In genomic region chr4:3489451-3489962, GRCh38 we compare ENCODE assay signal across 13 cellular contexts. TPM values are rescaled to one million over a fixed set of nuclear protein-coding genes. Genes with fewer than 3 reads are reported as not detected.
DNase-seq lines count a peak whose midpoint lies in the region; ATAC-seq lines count a peak whose summit lies in the region.
"Had no signal": no experiment of that assay in that cellular context is flagged by ENCODE, and none has a peak within 500 bp of the region (broad histone marks: within the 10 kb centered on the region; RNA-seq: fewer than 3 reads in every experiment).

No MANE protein-coding gene starts in this region.

- peak overlapping the region; percentile 48 for H3K4me3 Mint-ChIP-seq in memory B cell

- peaks cover 29% of the 10 kb centered on the region for H3K36me3 Mint-ChIP-seq in memory B cell

- ATAC-seq in memory B cell (ENCODE audit: low read depth) (no peak), HG02759 (IDR thresholded peaks at IDR 0.05; ENCODE audit: unreplicated experiment) (no peak)

- peak overlapping the region; percentile 15 for H3K27ac Mint-ChIP-seq in memory B cell

- H3K4me1 Mint-ChIP-seq in memory B cell: peaks cover 47% of the 10 kb centered on the region

- H3K27me3 Mint-ChIP-seq in memory B cell: no peaks in the 10 kb centered on the region

- no peaks in the 10 kb centered on the region for H3K9me3 Mint-ChIP-seq in memory B cell

- in situ Hi-C loops in SK-MEL-5 (cut with HindIII; ENCODE audit: low pct_unique_long_range_greater_than_20kb, low sequenced_read_pairs): no loop called here

- DNase-seq in DMS 273 (lab: John Stamatoyannopoulos, UW; ENCODE audit: unreplicated experiment) (peak; percentile 61), DMS 273 treated with DMSO at 0.1 percent for 48 hours (lab: John Stamatoyannopoulos, UW) (no peak), GM03348 (ENCODE audit: low spot score) (peak; percentile 52), SK-MEL-5 (ENCODE audit: low read depth, low spot score) (peak; percentile 39), memory B cell (ENCODE audit: low spot score in 2 of 2) (no peak), medulla oblongata (ENCODE audit: extremely low spot score) (no peak), NCI-H345 treated with DMSO at 0.1 percent for 48 hours (lab: John Stamatoyannopoulos, UW; ENCODE audit: unreplicated experiment) (no peak)
- DNase-seq: cortex of kidney, MM.1S, NCI-H226, occipital lobe, testis had no signal

RNA-seq across cellular contexts. Expression of gene DOK7, which starts 26.4 kb away (rescaled TPM):
- total RNA-seq in SK-MEL-5 (2014; rRNA removed; shearing (Covaris generic)): not detected in 2 replicates
- not detected in 2 replicates for polyA plus RNA-seq in SK-MEL-5 (2015; cell fraction: cytosol; rRNA removed)
- polyA plus RNA-seq in SK-MEL-5 (2015; cell fraction: nucleus; rRNA removed): not detected in 2 replicates
- total RNA-seq: occipital lobe had no signal

RNA-seq across cellular contexts. Expression of gene LRPAP1, which starts 42.7 kb away (rescaled TPM):
- 528 and 584 TPM in 2 replicates for total RNA-seq in SK-MEL-5 (2014; rRNA removed; shearing (Covaris generic))
- 812 and 884 TPM in 2 replicates for polyA plus RNA-seq in SK-MEL-5 (2015; cell fraction: cytosol; rRNA removed)
- polyA plus RNA-seq in SK-MEL-5 (2015; cell fraction: nucleus; rRNA removed): 134 TPM in 2 replicates

RNA-seq across cellular contexts. Expression of gene HGFAC, which starts 47.7 kb away (rescaled TPM):
- total RNA-seq in SK-MEL-5 (2014; rRNA removed; shearing (Covaris generic)): not detected in 2 replicates
- not detected in 2 replicates for polyA plus RNA-seq in SK-MEL-5 (2015; cell fraction: cytosol; rRNA removed)
- polyA plus RNA-seq in SK-MEL-5 (2015; cell fraction: nucleus; rRNA removed): 0.28 TPM in 1 of 2 replicates, not detected in the other

Comparison
In these comparisons a context has a peak if more than half of its experiments do, and no peak if none do; other contexts are left out.
1. DNase-seq: peak in DMS 273 (single experiment), GM03348 (single experiment) and SK-MEL-5 (single experiment); none in DMS 273 treated with DMSO at 0.1 percent for 48 hours (single experiment), memory B cell (0 of 2), medulla oblongata (single experiment) and NCI-H345 treated with DMSO at 0.1 percent for 48 hours (single experiment).